Comparison of ENCODE assay signal across 14 cellular contexts in genomic region chr10:98246911-98247820, GRCh38. TPM values are rescaled to one million over a fixed set of nuclear protein-coding genes. Genes with fewer than 3 reads are reported as not detected.
DNase-seq lines count a peak whose midpoint lies in the region; ATAC-seq and TF ChIP-seq lines count a peak whose summit lies in the region.
"Had no signal": no experiment of that assay in that cellular context is flagged by ENCODE, and none has a peak within 500 bp of the region (broad histone marks: within the 10 kb centered on the region; RNA-seq: fewer than 3 reads in every experiment).

No MANE protein-coding gene starts in this region.

- no peak for ATAC-seq in Right ventricle myocardium superior (ENCODE audit: poor library complexity)
- ATAC-seq in HG02973 (IDR thresholded peaks at IDR 0.05; ENCODE audit: unreplicated experiment), result no peak
- no peak for ATAC-seq in GM21723 (IDR thresholded peaks at IDR 0.05; ENCODE audit: unreplicated experiment)

- DNase-seq in AG08395 (ENCODE audit: low spot score), result peak; percentile 74
- DNase-seq in HCEC 1CT, result peak; percentile 7
- peak; percentile 93 for DNase-seq in myocyte (ENCODE audit: low read depth)
- DNase-seq in Right ventricle myocardium superior, result no peak
- no peak for DNase-seq in MM.1S
- DNase-seq: CD8-positive, alpha-beta memory T cell; H7; NCI-H2227 treated with DMSO at 0.1 percent for 48 hours; upper lobe of left lung had no signal

- H3K27ac ChIP-seq in MM.1S (ENCODE audit: low read length), result no peak overlapping the region
- H3K27ac ChIP-seq: KMS-11, upper lobe of left lung, VCaP had no signal

- H3K36me3 Mint-ChIP-seq in brain, result peaks cover 28% of the 10 kb centered on the region

- H3K4me2 ChIP-seq in MM.1S (ENCODE audit: low read depth, low read length), result no peak overlapping the region
- H3K4me2 ChIP-seq: KMS-11 had no signal

- no peak overlapping the region for H3K4me3 ChIP-seq in MM.1S (ENCODE audit: low read length)
- H3K4me3 ChIP-seq: upper lobe of left lung had no signal

- H3F3A ChIP-seq in MM.1S (ENCODE audit: insufficient read depth, low read length), result no peaks in the 10 kb centered on the region

- no peaks in the 10 kb centered on the region for H3K9me3 Mint-ChIP-seq in brain
- H3K9me3 Mint-ChIP-seq: CD8-positive, alpha-beta memory T cell had no signal

- no peaks in the 10 kb centered on the region for H3K27me3 ChIP-seq in MM.1S (replicated peaks; ENCODE audit: insufficient read depth, low read length)
- H3K27me3 ChIP-seq: upper lobe of left lung had no signal

- peaks cover 5% of the 10 kb centered on the region; the same call in 1 of the 2 replicates for H3K4me1 ChIP-seq in MM.1S (ENCODE audit: low read length)

- H4K20me1 ChIP-seq in MM.1S (ENCODE audit: insufficient read depth, low read length), result no peaks in the 10 kb centered on the region

- intact Hi-C loops in Right ventricle myocardium superior (cut with DNase I), result no loop called here

- peaks cover 32% of the 10 kb centered on the region for H3K4me1 Mint-ChIP-seq in brain
- H3K4me1 Mint-ChIP-seq: CD8-positive, alpha-beta memory T cell had no signal

- no peaks in the 10 kb centered on the region for H3K27me3 Mint-ChIP-seq in brain
- H3K27me3 Mint-ChIP-seq: CD8-positive, alpha-beta memory T cell had no signal

- no peak overlapping the region for H3K4me3 Mint-ChIP-seq in brain
- H3K4me3 Mint-ChIP-seq: CD8-positive, alpha-beta memory T cell had no signal

- H3K9ac ChIP-seq in MM.1S (ENCODE audit: low read length), result no peak overlapping the region
- H3K9ac ChIP-seq: KMS-11 had no signal

- H3K79me2 ChIP-seq in MM.1S (ENCODE audit: low read length), result no peaks in the 10 kb centered on the region

- H3K27ac Mint-ChIP-seq in brain, result peak overlapping the region; percentile 3 to 82 (median 46)

- H3K9me3 ChIP-seq in MM.1S (replicated peaks; ENCODE audit: insufficient read depth, low read length), result no peaks in the 10 kb centered on the region
- H3K9me3 ChIP-seq: upper lobe of left lung had no signal

- no peak overlapping the region for H2AFZ ChIP-seq in MM.1S (ENCODE audit: low read length)

- no peaks in the 10 kb centered on the region for H3K9me2 ChIP-seq in MM.1S (replicated peaks; ENCODE audit: insufficient read depth, low read length)

- TF ChIP-seq CTCF in brain (conservative IDR thresholded peaks at IDR 0.05), result no peak
- TF ChIP-seq CTCF in MM.1S (IDR thresholded peaks at IDR 0.05; ENCODE audit: low read length), result no peak

- 0 out of 2 replicates have a peak, but pooled peaks cover 4% of the 10 kb centered on the region for H3K36me3 ChIP-seq in MM.1S (replicated peaks; ENCODE audit: insufficient read depth, low read length)

RNA-seq across cellular contexts. Expression of gene LOXL4, which starts 20.8 kb away (rescaled TPM):
- polyA plus RNA-seq in brain (ENCODE audit: insufficient read depth, low read depth, low replicate concordance), result 0.25 TPM
- total RNA-seq in myocyte (0.64 and 0.88 TPM in 2 replicates), Right ventricle myocardium superior (0.51 TPM)
- polyA plus RNA-seq in myocyte (2012), result 1.2 TPM
- total RNA-seq: CD8-positive, alpha-beta memory T cell had no signal

Comparison
In these comparisons a context has a peak if more than half of its experiments do, and no peak if none do; other contexts are left out.
1. DNase-seq: peak in AG08395 (single experiment), HCEC 1CT (single experiment) and myocyte (single experiment); none in Right ventricle myocardium superior (single experiment) and MM.1S (single experiment).